ENCODE assay signal across 15 cellular contexts in genomic region chr4:54152846-54153600, GRCh38. TPM values are rescaled to one million over a fixed set of nuclear protein-coding genes. Genes with fewer than 3 reads are reported as not detected.
DNase-seq lines count a peak whose midpoint lies in the region; ATAC-seq and TF ChIP-seq lines count a peak whose summit lies in the region.
"Had no signal": no experiment of that assay in that cellular context is flagged by ENCODE, and none has a peak within 500 bp of the region (broad histone marks: within the 10 kb centered on the region; RNA-seq: fewer than 3 reads in every experiment).

No MANE protein-coding gene starts in this region.

- H3K9me2 ChIP-seq in SK-N-SH: no peaks in the 10 kb centered on the region

- POLR2A ChIA-PET in SK-N-SH (lab: Yijun Ruan, JAX): no interaction called here

- H3K27me3 ChIP-seq in SK-N-SH (ENCODE audit: insufficient read depth) (no peaks in the 10 kb centered on the region), gastrocnemius medialis (no peaks in the 10 kb centered on the region)

- peak; percentile 75 for DNase-seq in GM03348 (ENCODE audit: low spot score)
- DNase-seq in SK-N-SH: no peak
- DNase-seq in fibroblast of mammary gland (ENCODE audit: low read depth): peak; percentile 49
- no peak for DNase-seq in sciatic nerve (ENCODE audit: low spot score)
- no peak for DNase-seq in GM19240 (ENCODE audit: insufficient read length, low spot score)
- no peak for DNase-seq in COR-L47 (lab: John Stamatoyannopoulos, UW)
- DNase-seq in gastrocnemius medialis: no peak
- DNase-seq in NOMO-1 treated with dmso at 0.1 percent for 144 hours (lab: John Stamatoyannopoulos, UW; ENCODE audit: unreplicated experiment): no peak
- DNase-seq: CD8-positive, alpha-beta T cell; NCI-H1092 treated with DMSO at 0.1 percent for 48 hours; Peyer's patch; retina; T1000 had no signal

- intact Hi-C loops in sciatic nerve (cut with DNase I) (no loop called here), gastrocnemius medialis (cut with DNase I; ENCODE audit: low total_unique reads) (no loop called here)

- H3K4me1 ChIP-seq in SK-N-SH (ENCODE audit: control insufficient read depth in 1 of 2, insufficient read depth in 2 of 2, low read depth in 1 of 2, low read length in 1 of 2) (no peaks in the 10 kb centered on the region), gastrocnemius medialis (no peaks in the 10 kb centered on the region)
- H3K4me1 ChIP-seq: Peyer's patch had no signal

- CTCF ChIA-PET in SK-N-SH (lab: Yijun Ruan, JAX): no interaction called here

- no peak overlapping the region; the same call in 1 of the 2 replicates for H2AFZ ChIP-seq in SK-N-SH (ENCODE audit: low read depth)

- H4K20me1 ChIP-seq in SK-N-SH (ENCODE audit: insufficient read depth): no peaks in the 10 kb centered on the region

- no peak overlapping the region for H3K4me2 ChIP-seq in SK-N-SH

- H3K27ac ChIP-seq in SK-N-SH (ENCODE audit: low read depth in 2 of 2, low read length in 1 of 2) (peak overlapping the region in 1 of 2 experiments; percentile 29; a peak in 1 of 4 replicates), gastrocnemius medialis (no peak overlapping the region)
- H3K27ac ChIP-seq: Peyer's patch had no signal

- H3K79me2 ChIP-seq in SK-N-SH (ENCODE audit: insufficient read depth): no peaks in the 10 kb centered on the region

- no peak overlapping the region for H3K9ac ChIP-seq in SK-N-SH

- no peak for TF ChIP-seq POLR2A in gastrocnemius medialis (IDR thresholded peaks at IDR 0.05)

- H3K9me3 ChIP-seq in SK-N-SH (no peaks in the 10 kb centered on the region), gastrocnemius medialis (no peaks in the 10 kb centered on the region)
- H3K9me3 ChIP-seq: Peyer's patch had no signal

- no peak overlapping the region for H3K4me3 ChIP-seq in SK-N-SH (ENCODE audit: low read depth in 2 of 2, low read length in 1 of 2)
- H3K4me3 ChIP-seq in fibroblast of mammary gland (ENCODE audit: control insufficient read depth, low read depth, low read length): no peak overlapping the region
- H3K4me3 ChIP-seq in gastrocnemius medialis: no peak overlapping the region
- H3K4me3 ChIP-seq: Peyer's patch had no signal

- no peak for TF ChIP-seq CTCF in SK-N-SH (IDR thresholded peaks at IDR 0.05)
- TF ChIP-seq CTCF in fibroblast of mammary gland (conservative IDR thresholded peaks at IDR 0.05; ENCODE audit: control insufficient read depth, insufficient read depth, low read depth, low read length): no peak
- TF ChIP-seq CTCF in gastrocnemius medialis (IDR thresholded peaks at IDR 0.05 in 4 of 5, conservative IDR thresholded peaks at IDR 0.05 in 1 of 5): no peak

- TF ChIP-seq EP300 in SK-N-SH (IDR thresholded peaks at IDR 0.05; ENCODE audit: borderline replicate concordance in 1 of 2, low read depth in 1 of 2, low read length in 1 of 2): no peak

- 75% methylated on average over 3 of the region's 3 CpGs for WGBS in SK-N-SH (ENCODE audit: low lambda C conversion rate)

- peak; percentile 79 for ATAC-seq in sciatic nerve
- no peak for ATAC-seq in gastrocnemius medialis
- ATAC-seq: activated T-helper 17 cell treated with anti-CD3 and anti-CD28 coated beads, Interleukin-2, amount 50 U/mL, for 72 hours; CD8-positive, alpha-beta T cell had no signal

- no peaks in the 10 kb centered on the region for H3K36me3 ChIP-seq in SK-N-SH (replicated peaks in 1 of 2; ENCODE audit: control insufficient read depth in 1 of 2, insufficient read depth in 2 of 2, low read length in 1 of 2)
- no peaks in the 10 kb centered on the region for H3K36me3 ChIP-seq in gastrocnemius medialis
- H3K36me3 ChIP-seq: Peyer's patch had no signal

- in situ Hi-C loops in gastrocnemius medialis (cut with MboI; ENCODE audit: low sequenced_read_pairs in 4 of 4): no loop called here

- no peaks in the 10 kb centered on the region for H3F3A ChIP-seq in SK-N-SH (replicated peaks; ENCODE audit: insufficient read depth)

- TF ChIP-seq RAD21 in SK-N-SH (IDR thresholded peaks at IDR 0.05; ENCODE audit: low read length): no peak

TF ChIP-seq in SK-N-SH, 30 proteins besides CTCF, POLR2A, EP300 and RAD21:
- TF ChIP-seq SIN3A (IDR thresholded peaks at IDR 0.05; ENCODE audit: borderline replicate concordance, low read depth, low read length) (no peak), EZH2phosphoT487 (IDR thresholded peaks at IDR 0.05; ENCODE audit: borderline replicate concordance, low read depth) (no peak)
- TF ChIP-seq, protein P1, sequence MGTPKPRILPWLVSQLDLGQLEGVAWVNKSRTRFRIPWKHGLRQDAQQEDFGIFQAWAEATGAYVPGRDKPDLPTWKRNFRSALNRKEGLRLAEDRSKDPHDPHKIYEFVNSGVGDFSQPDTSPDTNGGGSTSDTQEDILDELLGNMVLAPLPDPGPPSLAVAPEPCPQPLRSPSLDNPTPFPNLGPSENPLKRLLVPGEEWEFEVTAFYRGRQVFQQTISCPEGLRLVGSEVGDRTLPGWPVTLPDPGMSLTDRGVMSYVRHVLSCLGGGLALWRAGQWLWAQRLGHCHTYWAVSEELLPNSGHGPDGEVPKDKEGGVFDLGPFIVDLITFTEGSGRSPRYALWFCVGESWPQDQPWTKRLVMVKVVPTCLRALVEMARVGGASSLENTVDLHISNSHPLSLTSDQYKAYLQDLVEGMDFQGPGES (IDR thresholded peaks at IDR 0.05; ENCODE audit: low read depth, low read length): no peak
- TF ChIP-seq, protein P2, sequence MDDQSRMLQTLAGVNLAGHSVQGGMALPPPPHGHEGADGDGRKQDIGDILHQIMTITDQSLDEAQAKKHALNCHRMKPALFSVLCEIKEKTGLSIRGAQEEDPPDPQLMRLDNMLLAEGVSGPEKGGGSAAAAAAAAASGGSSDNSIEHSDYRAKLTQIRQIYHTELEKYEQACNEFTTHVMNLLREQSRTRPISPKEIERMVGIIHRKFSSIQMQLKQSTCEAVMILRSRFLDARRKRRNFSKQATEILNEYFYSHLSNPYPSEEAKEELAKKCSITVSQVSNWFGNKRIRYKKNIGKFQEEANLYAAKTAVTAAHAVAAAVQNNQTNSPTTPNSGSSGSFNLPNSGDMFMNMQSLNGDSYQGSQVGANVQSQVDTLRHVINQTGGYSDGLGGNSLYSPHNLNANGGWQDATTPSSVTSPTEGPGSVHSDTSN (IDR thresholded peaks at IDR 0.05): peak; percentile 3; the same call in 1 of the 2 replicates

RNA-seq across cellular contexts. Expression of gene GSX2, which starts 53.1 kb away (rescaled TPM):
- polyA plus RNA-seq in SK-N-SH (2012; rRNA removed): 0.02 and 0.41 TPM in 2 replicates
- polyA plus RNA-seq in SK-N-SH (2012; cell fraction: cytosol; rRNA removed): 0.21 TPM in 1 of 2 replicates, not detected in the other
- polyA plus RNA-seq in SK-N-SH (2012; cell fraction: nucleus; rRNA removed): 0.06 TPM in 1 of 2 replicates, not detected in the other
- total RNA-seq in sciatic nerve: 0.58 TPM
- total RNA-seq in gastrocnemius medialis: not detected
- total RNA-seq: activated T-helper 17 cell treated with anti-CD3 and anti-CD28 coated beads, Interleukin-2, amount 50 U/mL, for 72 hours; CD8-positive, alpha-beta T cell; NCI-H460; Peyer's patch had no signal

Comparison
In these comparisons a context has a peak if more than half of its experiments do, and no peak if none do; other contexts are left out.
1. DNase-seq: peak in GM03348 (single experiment) and fibroblast of mammary gland (single experiment); none in SK-N-SH (single experiment), sciatic nerve (single experiment), GM19240 (single experiment), COR-L47 (single experiment), gastrocnemius medialis (0 of 2) and NOMO-1 treated with dmso at 0.1 percent for 144 hours (single experiment).